ENCODE assay signal across 8 cellular contexts in genomic region chr2:199911052-199911876, GRCh38. TPM values are rescaled to one million over a fixed set of nuclear protein-coding genes. Genes with fewer than 3 reads are reported as not detected.
A peak's percentile ranks its signal among the peaks of the same experiment; 100 is the strongest.
DNase-seq lines count a peak whose midpoint lies in the region; ATAC-seq and TF ChIP-seq lines count a peak whose summit lies in the region.

TSS of gene C2orf69 (plus strand) at chr2:199911293. CDS start at chr2:199911439, 146 bp downstream.

- peaks cover 26 to 47% (median 37%) of the 10 kb centered on the region in 7 donors for H3K4me1 Mint-ChIP-seq in naive thymus-derived CD4-positive, alpha-beta T cell
- peaks cover 18 to 43% of the 10 kb centered on the region in 2 donors for H3K4me1 Mint-ChIP-seq in stimulated activated naive B cell treated with anti-CD40 and anti-IgM and Interleukin-4, amounts not matched to agents 10 μg/mL and 1 μg/mL and 100 μg/mL, for 72 hours

- peaks cover 48% of the 10 kb centered on the region for H3K79me2 ChIP-seq in DND-41 (ENCODE audit: insufficient read depth, low read length)
- peaks cover 45% of the 10 kb centered on the region for H3K79me2 ChIP-seq in GM23248 (ENCODE audit: insufficient read depth)
- peaks cover 40% of the 10 kb centered on the region for H3K79me2 ChIP-seq in fibroblast of lung (ENCODE audit: control insufficient read depth, insufficient read depth, low read length)

- H3K9me2 ChIP-seq in GM23248 (ENCODE audit: insufficient read depth): no peaks in the 10 kb centered on the region

- CTCF ChIA-PET in naive thymus-derived CD4-positive, alpha-beta T cell (lab: Charles Lee): no interaction called here

- H3K9ac ChIP-seq in DND-41 (ENCODE audit: low read depth, low read length): peak within 1 kb of the TSS; percentile 99
- peak within 1 kb of the TSS; percentile 96 for H3K9ac ChIP-seq in GM23248
- peak within 1 kb of the TSS; percentile 95 for H3K9ac ChIP-seq in fibroblast of lung (ENCODE audit: insufficient read depth, low read length)

- H3K9me3 ChIP-seq in DND-41 (ENCODE audit: insufficient read depth, low read length, severe bottlenecking): peaks cover 2% of the 10 kb centered on the region
- H3K9me3 ChIP-seq in GM23248 (ENCODE audit: low read depth): no peaks in the 10 kb centered on the region
- no peaks in the 10 kb centered on the region for H3K9me3 ChIP-seq in fibroblast of lung (ENCODE audit: control insufficient read depth, insufficient read depth, low read depth, low read length)
- H3K9me3 ChIP-seq in naive thymus-derived CD4-positive, alpha-beta T cell (ENCODE audit: control insufficient read depth in 2 of 3, low read length in 3 of 3): no peaks in the 10 kb centered on the region

- H3K4me1 ChIP-seq in DND-41 (ENCODE audit: insufficient read depth, low read length) (peaks cover 37% of the 10 kb centered on the region), GM23248 (ENCODE audit: insufficient read depth) (peaks cover 25% of the 10 kb centered on the region; the same call in 1 of the 2 replicates), fibroblast of lung (ENCODE audit: control insufficient read depth, extremely low read depth, insufficient read depth, low read length) (no peaks in the 10 kb centered on the region)
- peaks cover 11 to 19% of the 10 kb centered on the region in 2 donors for H3K4me1 ChIP-seq in naive thymus-derived CD4-positive, alpha-beta T cell (ENCODE audit: control insufficient read depth in 2 of 2, insufficient read depth in 2 of 2, low read length in 2 of 2)

- peaks cover 0 to 4% (median 0%) of the 10 kb centered on the region in 11 donors for H3K9me3 Mint-ChIP-seq in naive thymus-derived CD4-positive, alpha-beta T cell
- peaks cover 4 to 5% of the 10 kb centered on the region in 2 donors for H3K9me3 Mint-ChIP-seq in stimulated activated naive B cell treated with anti-CD40 and anti-IgM and Interleukin-4, amounts not matched to agents 10 μg/mL and 1 μg/mL and 100 μg/mL, for 72 hours

- peak within 1 kb of the TSS; percentile 89 to 100 (median 98) for H3K4me3 Mint-ChIP-seq in naive thymus-derived CD4-positive, alpha-beta T cell
- H3K4me3 Mint-ChIP-seq in stimulated activated naive B cell treated with anti-CD40 and anti-IgM and Interleukin-4, amounts not matched to agents 10 μg/mL and 1 μg/mL and 100 μg/mL, for 72 hours: peak within 1 kb of the TSS; percentile 93 to 94

- peak within 1 kb of the TSS; percentile 92 for H2AFZ ChIP-seq in DND-41 (ENCODE audit: low read depth, low read length)
- H2AFZ ChIP-seq in GM23248: peak within 1 kb of the TSS; percentile 92
- H2AFZ ChIP-seq in fibroblast of lung (ENCODE audit: low read length): peak within 1 kb of the TSS; percentile 87

- DNase-seq in DND-41: peak; percentile 97
- DNase-seq in GM23248: peak; percentile 99
- peak; percentile 100 for DNase-seq in Kasumi-1 (lab: John Stamatoyannopoulos, UW)
- DNase-seq in RPMI8226: peak; percentile 96
- DNase-seq in activated T-helper 1 cell treated with anti-CD3 and anti-CD28 coated beads, Interleukin-2, amount 50 U/mL, for 16 hours (ENCODE audit: low read depth in 1 of 2, low spot score in 1 of 2): peak; percentile 80 to 82
- peak; percentile 95 to 97 for DNase-seq in fibroblast of lung (ENCODE audit: low read depth in 2 of 2)
- peak; percentile 80 to 92 (median 83) for DNase-seq in naive thymus-derived CD4-positive, alpha-beta T cell
- DNase-seq in stimulated activated naive B cell treated with anti-CD40 and anti-IgM and Interleukin-4, amounts not matched to agents 10 μg/mL and 1 μg/mL and 100 μg/mL, for 72 hours: peak; percentile 93

- peaks cover 26% of the 10 kb centered on the region for H3K36me3 ChIP-seq in DND-41 (ENCODE audit: insufficient read depth, low read length)
- 0 out of 2 replicates have a peak, but pooled peaks cover 4% of the 10 kb centered on the region for H3K36me3 ChIP-seq in GM23248 (ENCODE audit: low read depth)
- no peaks in the 10 kb centered on the region for H3K36me3 ChIP-seq in fibroblast of lung (ENCODE audit: control insufficient read depth, insufficient read depth, low read length)
- H3K36me3 ChIP-seq in naive thymus-derived CD4-positive, alpha-beta T cell (ENCODE audit: control insufficient read depth in 2 of 3, insufficient read depth in 3 of 3, low read length in 3 of 3): peaks cover 0 to 6% (median 0%) of the 10 kb centered on the region in 3 experiments

- in situ Hi-C loops in GM23248 (cut with MboI): no loop called here

- no peaks in the 10 kb centered on the region for H3F3A ChIP-seq in GM23248 (ENCODE audit: insufficient read depth)

- H4K20me1 ChIP-seq in DND-41 (ENCODE audit: insufficient read depth, low read length) (peaks cover 20% of the 10 kb centered on the region; the same call in 1 of the 2 replicates), GM23248 (ENCODE audit: insufficient read depth) (no peaks in the 10 kb centered on the region), fibroblast of lung (ENCODE audit: control insufficient read depth, extremely low read depth, insufficient read depth, low read length) (no peaks in the 10 kb centered on the region)

- no peak for TF ChIP-seq CTCF in DND-41 (IDR thresholded peaks at IDR 0.05; ENCODE audit: borderline replicate concordance, extremely low read depth, low read length, poor library complexity, severe bottlenecking)
- no peak for TF ChIP-seq CTCF in fibroblast of lung (conservative IDR thresholded peaks at IDR 0.05 in 1 of 2, IDR thresholded peaks at IDR 0.05 in 1 of 2; ENCODE audit: low read depth in 1 of 2, low read length in 2 of 2)

- ATAC-seq in DND-41 (ENCODE audit: insufficient read depth, low read depth): peak; percentile 85
- ATAC-seq in naive thymus-derived CD4-positive, alpha-beta T cell: peak; percentile 93
- ATAC-seq in stimulated activated naive B cell treated with anti-CD40 and anti-IgM and Interleukin-4, amounts not matched to agents 10 μg/mL and 1 μg/mL and 100 μg/mL, for 72 hours (replicated peaks): peak; percentile 90 to 92

- H3K27ac Mint-ChIP-seq in naive thymus-derived CD4-positive, alpha-beta T cell: peak within 1 kb of the TSS; percentile 72 to 95 (median 94)
- peak within 1 kb of the TSS; percentile 94 for H3K27ac Mint-ChIP-seq in stimulated activated naive B cell treated with anti-CD40 and anti-IgM and Interleukin-4, amounts not matched to agents 10 μg/mL and 1 μg/mL and 100 μg/mL, for 72 hours

- WGBS in GM23248 (ENCODE audit: low coverage in 1 of 2, low lambda C conversion rate in 2 of 2, missing lambda C conversion rate in 2 of 2), 2 experiments: 1 to 2% methylated on average over 64 to 80 of the region's 85 CpGs

- H3K4me3 ChIP-seq in DND-41 (ENCODE audit: low read depth in 1 of 2, low read length in 2 of 2): peak within 1 kb of the TSS; percentile 73 to 99
- H3K4me3 ChIP-seq in GM23248: peak within 1 kb of the TSS; percentile 94
- H3K4me3 ChIP-seq in fibroblast of lung (replicated peaks in 1 of 4; ENCODE audit: control extremely low read depth in 1 of 4, insufficient read depth in 1 of 4, low read depth in 3 of 4, low read length in 4 of 4): peak within 1 kb of the TSS; percentile 77 to 88 (median 84)
- peak within 1 kb of the TSS; percentile 75 for H3K4me3 ChIP-seq in naive thymus-derived CD4-positive, alpha-beta T cell (ENCODE audit: low read length)

- H3K27me3 Mint-ChIP-seq in naive thymus-derived CD4-positive, alpha-beta T cell: peaks cover 0 to 14% (median 8%) of the 10 kb centered on the region in 5 donors
- H3K27me3 Mint-ChIP-seq in stimulated activated naive B cell treated with anti-CD40 and anti-IgM and Interleukin-4, amounts not matched to agents 10 μg/mL and 1 μg/mL and 100 μg/mL, for 72 hours: no peaks in the 10 kb centered on the region

- intact Hi-C loops in naive thymus-derived CD4-positive, alpha-beta T cell (cut with micrococcal nuclease): loop anchor here (1.0 to 10.0 kb wide), 10 partner anchors 16 to 1734 kb away; partner anchors contain the start of genes BZW1 (in 2 of the 2), FTCDNL1 (in 2 of the 2), MAIP1 (in 2 of the 2) and TYW5 (in 2 of the 2)

- no peaks in the 10 kb centered on the region for H3K27me3 ChIP-seq in DND-41 (ENCODE audit: insufficient read depth, low read length, poor library complexity)
- no peaks in the 10 kb centered on the region for H3K27me3 ChIP-seq in GM23248 (replicated peaks; ENCODE audit: insufficient read depth)
- no peaks in the 10 kb centered on the region for H3K27me3 ChIP-seq in fibroblast of lung (ENCODE audit: control insufficient read depth, insufficient read depth, low read length)
- H3K27me3 ChIP-seq in naive thymus-derived CD4-positive, alpha-beta T cell (ENCODE audit: control insufficient read depth in 2 of 2, insufficient read depth in 2 of 2, low read length in 2 of 2): no peaks in the 10 kb centered on the region

- H3K27ac ChIP-seq in DND-41 (ENCODE audit: low read length) (peak within 1 kb of the TSS; percentile 98), GM23248 (peak within 1 kb of the TSS; percentile 93), fibroblast of lung (ENCODE audit: insufficient read depth, low read length) (peak within 1 kb of the TSS; percentile 91)
- peak within 1 kb of the TSS; percentile 89 for H3K27ac ChIP-seq in naive thymus-derived CD4-positive, alpha-beta T cell (ENCODE audit: low read depth, low read length)

- peaks cover 5 to 13% (median 6%) of the 10 kb centered on the region in 5 donors for H3K36me3 Mint-ChIP-seq in naive thymus-derived CD4-positive, alpha-beta T cell
- peaks cover 18 to 22% of the 10 kb centered on the region in 2 donors for H3K36me3 Mint-ChIP-seq in stimulated activated naive B cell treated with anti-CD40 and anti-IgM and Interleukin-4, amounts not matched to agents 10 μg/mL and 1 μg/mL and 100 μg/mL, for 72 hours

- H3K4me2 ChIP-seq in DND-41 (ENCODE audit: insufficient read depth, low read length) (peak within 1 kb of the TSS; percentile 78), GM23248 (ENCODE audit: unreplicated experiment) (peak within 1 kb of the TSS; percentile 82), fibroblast of lung (ENCODE audit: extremely low read depth, insufficient read depth, low read length) (peak within 1 kb of the TSS; percentile 92)

- POLR2A ChIA-PET in naive thymus-derived CD4-positive, alpha-beta T cell (lab: Charles Lee): interaction anchor here (0.7 to 0.9 kb wide), 4 partner anchors 20 to 44 kb away, joined by 3 to 5 read pairs (median 3); partner anchors contain the start of genes MAIP1 and TYW5

RNA-seq across cellular contexts. Expression of gene C2orf69, which starts in this region (rescaled TPM):
- total RNA-seq in GM23248 (2014; rRNA removed; shearing (Covaris generic)): 14.5 and 19.9 TPM in 2 replicates
- polyA plus RNA-seq in GM23248 (2016; fragmentation: Nextera tagmentation; extraction: Ambion mirVana) (19.3 and 19.9 TPM in 2 replicates), fibroblast of lung (9.6 and 10.3 TPM in 2 replicates)
- 10.5 and 13.2 TPM in 2 replicates for total RNA-seq in fibroblast of lung
- polyA plus RNA-seq in fibroblast of lung (2012): 10.7 and 11.2 TPM in 2 replicates
- polyA minus RNA-seq in fibroblast of lung (ENCODE audit: low replicate concordance): 0.82 and 1.1 TPM in 2 replicates
- total RNA-seq in naive thymus-derived CD4-positive, alpha-beta T cell: 10 to 100 TPM; 10.1 to 15.4 (median 12.7) TPM
- polyA plus RNA-seq in naive thymus-derived CD4-positive, alpha-beta T cell: 10 to 100 TPM; 10.7 to 10.9 TPM

Comparison
In these comparisons a context has a peak if more than half of its experiments do, and no peak if none do; other contexts are left out.
1. Peak in every context shown above with its lines: DNase-seq, ATAC-seq, H3K4me3 ChIP-seq and H3K27ac ChIP-seq.